ENCODE assay signal across 16 cellular contexts in the genomic region with DNA sequence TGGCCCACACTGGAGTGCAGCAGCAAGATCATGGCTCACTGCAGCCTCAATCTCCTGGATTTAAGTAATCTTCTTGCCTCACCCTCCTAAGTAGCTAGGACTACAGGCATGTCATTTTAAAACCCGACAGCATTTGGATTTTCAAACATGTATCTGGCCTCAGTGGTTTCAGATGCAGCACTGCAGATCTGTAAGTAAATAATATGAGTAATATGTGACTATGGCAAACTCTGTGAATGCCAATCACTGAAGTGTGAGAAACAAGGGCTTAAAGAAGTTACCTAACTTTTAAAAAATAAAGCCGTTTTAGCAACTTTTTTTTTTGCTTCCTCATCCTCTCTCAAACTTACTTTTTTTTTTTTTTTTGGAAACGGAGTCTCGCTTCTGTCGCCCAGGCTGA. TPM values are rescaled to one million over a fixed set of nuclear protein-coding genes. Genes with fewer than 3 reads are reported as not detected.
DNase-seq lines count a peak whose midpoint lies in the region; TF ChIP-seq lines count a peak whose summit lies in the region.
"Had no signal": no experiment of that assay in that cellular context is flagged by ENCODE, and none has a peak within 500 bp of the region (broad histone marks: within the 10 kb centered on the region; RNA-seq: fewer than 3 reads in every experiment).

No MANE protein-coding gene starts in this region.

- CTCF ChIA-PET in RWPE1 (lab: Yijun Ruan, JAX): interaction anchor here (0.6 to 0.7 kb wide), 3 partner anchors 12 to 74 kb away, joined by 4 to 7 read pairs (median 4); no protein-coding TSS in a partner anchor

- H3K27ac Mint-ChIP-seq in osteocyte (ENCODE audit: unreplicated experiment): peak overlapping the region; percentile 44
- H3K27ac Mint-ChIP-seq: CD8-positive, alpha-beta memory T cell had no signal

- intact Hi-C loops in esophagus squamous epithelium (cut with DNase I): no loop called here

- DNase-seq in Caki2 (ENCODE audit: low read depth) (peak; percentile 67), RWPE1 (ENCODE audit: low spot score) (no peak), esophagus squamous epithelium (lab: John Stamatoyannopoulos, UW) (no peak), osteocyte (ENCODE audit: extremely low spot score, unreplicated experiment) (no peak), NCI-H2081 treated with DMSO at 0.1 percent for 48 hours (lab: John Stamatoyannopoulos, UW) (no peak), activated gamma-delta T cell treated with Interleukin-2 at 50 U/mL for 16 hours (no peak), NCI-H510A (lab: John Stamatoyannopoulos, UW) (no peak), 8988T (no peak)
- DNase-seq: AML-193; Caco-2; CD8-positive, alpha-beta memory T cell; DMS53; GM23248 had no signal

- no peak overlapping the region for H3K4me3 Mint-ChIP-seq in osteocyte (ENCODE audit: unreplicated experiment)
- H3K4me3 Mint-ChIP-seq: CD8-positive, alpha-beta memory T cell had no signal

- no peak for TF ChIP-seq POLR2A in esophagus squamous epithelium (IDR thresholded peaks at IDR 0.05)

- 53 to 73% methylated on average over 5 of the region's 5 CpGs for WGBS in esophagus squamous epithelium, 2 donors

- H3K27ac ChIP-seq in RWPE1 (peak overlapping the region; percentile 33; the same call in 1 of the 2 replicates), esophagus squamous epithelium (peak overlapping the region in 3 of 4 donors; percentile 15 to 71 (median 55))
- H3K27ac ChIP-seq: BLaER1, GM23248 had no signal

- H3K9me3 Mint-ChIP-seq in osteocyte (ENCODE audit: unreplicated experiment): no peaks in the 10 kb centered on the region
- H3K9me3 Mint-ChIP-seq: CD8-positive, alpha-beta memory T cell had no signal

- H3K4me1 ChIP-seq in esophagus squamous epithelium: peaks cover 0 to 53% (median 18%) of the 10 kb centered on the region in 3 donors
- H3K4me1 ChIP-seq: Caco-2 had no signal

- in situ Hi-C loops in Caki2 (cut with HindIII; ENCODE audit: low pct_unique_long_range_greater_than_20kb, low sequenced_read_pairs): no loop called here

- H3K27me3 ChIP-seq in esophagus squamous epithelium: no peaks in the 10 kb centered on the region
- H3K27me3 ChIP-seq: BLaER1 had no signal

- H3K27me3 Mint-ChIP-seq in osteocyte (ENCODE audit: unreplicated experiment): no peaks in the 10 kb centered on the region
- H3K27me3 Mint-ChIP-seq: CD8-positive, alpha-beta memory T cell had no signal

- H3K4me1 Mint-ChIP-seq in osteocyte (ENCODE audit: unreplicated experiment): peaks cover 45% of the 10 kb centered on the region

- H3K36me3 Mint-ChIP-seq in osteocyte (ENCODE audit: unreplicated experiment): peaks cover 11% of the 10 kb centered on the region

- H3K4me3 ChIP-seq in esophagus squamous epithelium: no peak overlapping the region
- H3K4me3 ChIP-seq: BLaER1, GM23248 had no signal

- H3K36me3 ChIP-seq in esophagus squamous epithelium: peaks cover 0 to 64% (median 3%) of the 10 kb centered on the region in 3 donors

- H3K9me3 ChIP-seq in esophagus squamous epithelium: no peaks in the 10 kb centered on the region
- H3K9me3 ChIP-seq: BLaER1, Caco-2 had no signal

- POLR2A ChIA-PET in RWPE1 (lab: Yijun Ruan, JAX; ENCODE audit: low non-redundant PET): no interaction called here

- no peak for TF ChIP-seq CTCF in RWPE1 (conservative IDR thresholded peaks at IDR 0.05; ENCODE audit: low read depth)
- TF ChIP-seq CTCF in esophagus squamous epithelium (IDR thresholded peaks at IDR 0.05): no peak
- no peak for TF ChIP-seq CTCF in osteocyte (IDR thresholded peaks at IDR 0.05)

RNA-seq across cellular contexts. Expression of gene CEP20, which starts 11.9 kb away (rescaled TPM):
- total RNA-seq in Caki2 (2014; rRNA removed; shearing (Covaris generic); ENCODE audit: low replicate concordance): 121 and 130 TPM in 2 replicates
- total RNA-seq in esophagus squamous epithelium (10 to 100 TPM; 36.1 to 74.3 (median 42.5) TPM), osteocyte (24.3 and 31.2 TPM in 2 replicates)

RNA-seq across cellular contexts. Expression of gene MYH11, which starts 19.7 kb away (rescaled TPM):
- total RNA-seq in Caki2 (2014; rRNA removed; shearing (Covaris generic); ENCODE audit: low replicate concordance): not detected in 2 replicates
- total RNA-seq in esophagus squamous epithelium (1,000 to 10,000 TPM in 1 of 4 donors, 100 to 1,000 TPM in 3; 121 to 1,349 (median 217) TPM), osteocyte (1.9 and 2.0 TPM in 2 replicates)
- total RNA-seq: A673; Caco-2; CD8-positive, alpha-beta memory T cell; GM23248; HepG2 had no signal

Comparison
In these comparisons a context has a peak if more than half of its experiments do, and no peak if none do; other contexts are left out.
1. RNA of gene MYH11, which starts 19.7 kb away (total RNA-seq): 121 to 1,349 TPM in esophagus squamous epithelium; 1.9 to 2.0 TPM in osteocyte and not detected in Caki2; every median in the first group is over 10 times any median in the second.